Comparison of ENCODE assay signal across 24 cellular contexts in genomic region chr4:147496500-147496899, GRCh38. TPM values are rescaled to one million over a fixed set of nuclear protein-coding genes. Genes with fewer than 3 reads are reported as not detected.
DNase-seq lines count a peak whose midpoint lies in the region; TF ChIP-seq lines count a peak whose summit lies in the region.
"Had no signal": no experiment of that assay in that cellular context is flagged by ENCODE, and none has a peak within 500 bp of the region (broad histone marks: within the 10 kb centered on the region; RNA-seq: fewer than 3 reads in every experiment).

No MANE protein-coding gene starts in this region.

- peak overlapping the region; percentile 3 for H3K27ac Mint-ChIP-seq in osteocyte (ENCODE audit: unreplicated experiment)
- H3K27ac Mint-ChIP-seq: CD14-positive monocyte; CD4-positive, alpha-beta T cell; CD8-positive, alpha-beta memory T cell; GM23338; H9 had no signal

- no peak overlapping the region for H3K4me3 Mint-ChIP-seq in osteocyte (ENCODE audit: unreplicated experiment)
- H3K4me3 Mint-ChIP-seq: CD14-positive monocyte; CD4-positive, alpha-beta T cell; CD8-positive, alpha-beta memory T cell; GM23338; H9 had no signal

- H3K27ac ChIP-seq in brain microvascular endothelial cell (peak overlapping the region; percentile 34), uterus (no peak overlapping the region)
- H3K27ac ChIP-seq: A549; BLaER1 treated with 17β-estradiol and CSF1 and Interleukin-3, amounts not matched to agents 10 nM and 100 nM had no signal

- TF ChIP-seq POLR2A in uterus (IDR thresholded peaks at IDR 0.05) = no peak

- H3K27me3 ChIP-seq in brain microvascular endothelial cell (replicated peaks) (no peaks in the 10 kb centered on the region), uterus (no peaks in the 10 kb centered on the region)
- H3K27me3 ChIP-seq: BE2C; BLaER1 treated with 17β-estradiol and CSF1 and Interleukin-3, amounts not matched to agents 10 nM and 100 nM had no signal

- H3K4me3 ChIP-seq in brain microvascular endothelial cell (ENCODE audit: low read depth, low read length) = no peak overlapping the region
- no peak overlapping the region for H3K4me3 ChIP-seq in epithelial cell of esophagus (ENCODE audit: low read length)
- H3K4me3 ChIP-seq in uterus = no peak overlapping the region
- H3K4me3 ChIP-seq: A549; BLaER1 treated with 17β-estradiol and CSF1 and Interleukin-3, amounts not matched to agents 10 nM and 100 nM; GM12878; GM23338 had no signal

- no peaks in the 10 kb centered on the region for H3K9me3 ChIP-seq in uterus
- H3K9me3 ChIP-seq: A549; BE2C; BLaER1 treated with 17β-estradiol and CSF1 and Interleukin-3, amounts not matched to agents 10 nM and 100 nM had no signal

- H3K9me3 Mint-ChIP-seq in osteocyte (ENCODE audit: unreplicated experiment) = peaks cover 5% of the 10 kb centered on the region
- H3K9me3 Mint-ChIP-seq: CD4-positive, alpha-beta T cell; CD8-positive, alpha-beta memory T cell; GM23338; H9 had no signal

- peaks cover 72% of the 10 kb centered on the region for H3K4me1 Mint-ChIP-seq in osteocyte (ENCODE audit: unreplicated experiment)
- H3K4me1 Mint-ChIP-seq: CD14-positive monocyte; CD8-positive, alpha-beta memory T cell; GM23338; H9 had no signal

- peaks cover 0 to 7% of the 10 kb centered on the region in 2 donors for H3K4me1 ChIP-seq in uterus
- H3K4me1 ChIP-seq: A549, BE2C had no signal

- H3K36me3 Mint-ChIP-seq in osteocyte (ENCODE audit: unreplicated experiment) = peaks cover 34% of the 10 kb centered on the region
- H3K36me3 Mint-ChIP-seq: CD14-positive monocyte; CD8-positive, alpha-beta memory T cell had no signal

- no peaks in the 10 kb centered on the region for H3K27me3 Mint-ChIP-seq in osteocyte (ENCODE audit: unreplicated experiment)

- intact Hi-C loops in uterus (cut with DNase I; ENCODE audit: low total_unique reads) = no loop called here

- in situ Hi-C loops in brain microvascular endothelial cell (cut with HindIII; ENCODE audit: low pct_ligation_motif_present, low sequenced_read_pairs) = no loop called here

- H3K36me3 ChIP-seq in brain microvascular endothelial cell (replicated peaks) (no peaks in the 10 kb centered on the region), uterus (no peaks in the 10 kb centered on the region)
- H3K36me3 ChIP-seq: BE2C; BLaER1 treated with 17β-estradiol and CSF1 and Interleukin-3, amounts not matched to agents 10 nM and 100 nM had no signal

- no peak for TF ChIP-seq CTCF in brain microvascular endothelial cell (IDR thresholded peaks at IDR 0.05; ENCODE audit: low read depth, low read length, missing control alignments)
- TF ChIP-seq CTCF in epithelial cell of esophagus (IDR thresholded peaks at IDR 0.05; ENCODE audit: insufficient read depth, low read depth, low read length, missing control alignments) = no peak
- TF ChIP-seq CTCF in osteocyte (IDR thresholded peaks at IDR 0.05) = no peak
- TF ChIP-seq CTCF in uterus (IDR thresholded peaks at IDR 0.05) = no peak

- DNase-seq in brain microvascular endothelial cell (no peak), epithelial cell of esophagus (ENCODE audit: low read depth) (peak; percentile 80), iris pigment epithelial cell (ENCODE audit: low read depth) (peak; percentile 8), osteocyte (ENCODE audit: extremely low spot score, unreplicated experiment) (no peak), kidney tubule cell (ENCODE audit: low spot score) (no peak), uterus (no peak), NCI-H69 (lab: John Stamatoyannopoulos, UW) (no peak)
- DNase-seq: 8988T; ACHN; AML-193; BE2C; CD4-positive, alpha-beta T cell; CD8-positive, alpha-beta memory T cell; DMS 273 treated with DMSO at 0.1 percent for 48 hours; DMS79; EL; GDM1; H9 had no signal

RNA-seq across cellular contexts. Expression of gene EDNRA, which starts 15.6 kb away (rescaled TPM):
- total RNA-seq in osteocyte = 181 and 195 TPM in 2 replicates
- total RNA-seq in uterus = 100 to 1,000 TPM in 1 of 4 donors, 10 to 100 TPM in 2, 1 to 10 TPM in 1; 9.7 to 206 (median 42.0) TPM
- total RNA-seq: CD4-positive, alpha-beta T cell; CD8-positive, alpha-beta memory T cell; H4 had no signal

Comparison
In these comparisons a context has a peak if more than half of its experiments do, and no peak if none do; other contexts are left out.
1. DNase-seq: peak in epithelial cell of esophagus (single experiment) and iris pigment epithelial cell (single experiment); none in brain microvascular endothelial cell (single experiment), osteocyte (single experiment), kidney tubule cell (single experiment), uterus (0 of 2) and NCI-H69 (single experiment).